Comparison of ENCODE assay signal across 8 cellular contexts in the genomic region with DNA sequence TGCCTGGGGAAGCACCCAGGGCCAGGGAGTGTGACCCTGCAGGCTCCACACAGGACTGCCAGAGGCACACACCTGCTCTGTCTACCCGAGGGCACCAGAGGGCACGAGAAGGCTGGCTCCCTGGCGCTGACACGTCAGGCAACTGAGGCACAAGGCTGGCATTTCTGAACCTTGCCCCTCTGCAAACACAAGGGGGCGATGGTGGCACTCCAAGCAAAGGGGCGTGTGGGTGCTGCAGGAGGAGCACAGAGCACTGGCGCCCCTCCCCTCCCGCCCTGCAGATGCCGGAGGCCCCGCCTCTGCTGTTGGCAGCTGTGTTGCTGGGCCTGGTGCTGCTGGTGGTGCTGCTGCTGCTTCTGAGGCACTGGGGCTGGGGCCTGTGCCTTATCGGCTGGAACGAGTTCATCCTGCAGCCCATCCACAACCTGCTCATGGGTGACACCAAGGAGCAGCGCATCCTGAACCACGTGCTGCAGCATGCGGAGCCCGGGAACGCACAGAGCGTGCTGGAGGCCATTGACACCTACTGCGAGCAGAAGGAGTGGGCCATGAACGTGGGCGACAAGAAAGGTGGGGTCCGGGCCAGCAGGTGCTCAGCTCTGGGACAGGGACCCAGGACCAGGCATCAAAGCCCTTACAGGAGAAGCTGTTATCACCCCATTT. TPM values are rescaled to one million over a fixed set of nuclear protein-coding genes. Genes with fewer than 3 reads are reported as not detected.
DNase-seq lines count a peak whose midpoint lies in the region; FAIRE-seq lines count a peak whose summit lies in the region.

No MANE protein-coding gene starts in this region.

- no peaks in the 10 kb centered on the region for H3K27me3 ChIP-seq in CD8-positive, alpha-beta memory T cell (ENCODE audit: insufficient read depth, low read length, poor library complexity, severe bottlenecking)

- no peaks in the 10 kb centered on the region for H3K9me3 Mint-ChIP-seq in CD8-positive, alpha-beta memory T cell
- H3K9me3 Mint-ChIP-seq in activated naive CD8-positive, alpha-beta T cell treated with anti-CD3 and anti-CD28 coated beads for 36 hours = no peaks in the 10 kb centered on the region

- DNase-seq in CD8-positive, alpha-beta memory T cell = peak in 3 of 5 donors; percentile 20 to 68 (median 54)
- DNase-seq in HTR-8/SVneo (ENCODE audit: insufficient read length, low spot score) (peak; percentile 36), RKO (ENCODE audit: low spot score) (peak; percentile 43), head of caudate nucleus (peak; percentile 71 to 93 (median 86)), posterior cingulate gyrus (peak; percentile 68 to 97 (median 80)), NK-92 (lab: John Stamatoyannopoulos, UW; ENCODE audit: unreplicated experiment) (no peak)
- peak; percentile 72 for DNase-seq in activated naive CD8-positive, alpha-beta T cell treated with anti-CD3 and anti-CD28 coated beads for 36 hours
- no peak for DNase-seq in NK-92 treated with Interleukin-12 subunit alpha and Interleukin-12 subunit beta, amount 100 ng/mL, for 24 hours (lab: John Stamatoyannopoulos, UW)

- H3K4me1 Mint-ChIP-seq in CD8-positive, alpha-beta memory T cell = peaks cover 0 to 4% (median 1%) of the 10 kb centered on the region in 3 donors
- H3K4me1 Mint-ChIP-seq in activated naive CD8-positive, alpha-beta T cell treated with anti-CD3 and anti-CD28 coated beads for 36 hours = no peaks in the 10 kb centered on the region

- intact Hi-C loops in head of caudate nucleus (cut with DNase I) (loop anchor here (10.0 kb wide), 1 partner anchor 162 kb away; no protein-coding TSS in a partner anchor), posterior cingulate gyrus (cut with DNase I) (no loop called here)

- peaks cover 19% of the 10 kb centered on the region for H3K36me3 ChIP-seq in CD8-positive, alpha-beta memory T cell (ENCODE audit: insufficient read depth, low read length)

- peaks cover 0 to 20% (median 0%) of the 10 kb centered on the region in 3 donors for H3K36me3 Mint-ChIP-seq in CD8-positive, alpha-beta memory T cell
- no peaks in the 10 kb centered on the region for H3K36me3 Mint-ChIP-seq in activated naive CD8-positive, alpha-beta T cell treated with anti-CD3 and anti-CD28 coated beads for 36 hours

- no peaks in the 10 kb centered on the region for H3K27me3 Mint-ChIP-seq in CD8-positive, alpha-beta memory T cell
- H3K27me3 Mint-ChIP-seq in activated naive CD8-positive, alpha-beta T cell treated with anti-CD3 and anti-CD28 coated beads for 36 hours = no peaks in the 10 kb centered on the region

- peaks cover 10% of the 10 kb centered on the region for H3K4me1 ChIP-seq in CD8-positive, alpha-beta memory T cell (ENCODE audit: insufficient read depth, low read length)

- POLR2A ChIA-PET in CD8-positive, alpha-beta memory T cell (lab: Charles Lee) = no interaction called here

- no peak overlapping the region for H3K27ac Mint-ChIP-seq in CD8-positive, alpha-beta memory T cell
- H3K27ac Mint-ChIP-seq in activated naive CD8-positive, alpha-beta T cell treated with anti-CD3 and anti-CD28 coated beads for 36 hours = no peak overlapping the region

- no peak overlapping the region for H3K4me3 ChIP-seq in CD8-positive, alpha-beta memory T cell (ENCODE audit: low read length)

- H3K27ac ChIP-seq in CD8-positive, alpha-beta memory T cell (ENCODE audit: low read depth, low read length) = no peak overlapping the region

- no peak overlapping the region for H3K4me3 Mint-ChIP-seq in CD8-positive, alpha-beta memory T cell
- H3K4me3 Mint-ChIP-seq in activated naive CD8-positive, alpha-beta T cell treated with anti-CD3 and anti-CD28 coated beads for 36 hours = no peak overlapping the region

- CTCF ChIA-PET in CD8-positive, alpha-beta memory T cell (lab: Charles Lee) = no interaction called here

- FAIRE-seq in HTR-8/SVneo (lab: Jason Lieb, UNC) = no peak

- no peaks in the 10 kb centered on the region for H3K9me3 ChIP-seq in CD8-positive, alpha-beta memory T cell (ENCODE audit: low read length)

RNA-seq across cellular contexts. Expression of gene TXNRD2, which starts 20.8 kb away (rescaled TPM):
- 10 to 100 TPM; 27.6 to 27.9 TPM for total RNA-seq in CD8-positive, alpha-beta memory T cell
- 13.8 TPM for polyA plus RNA-seq in CD8-positive, alpha-beta memory T cell
- 10 to 100 TPM; 20.3 to 20.9 TPM for total RNA-seq in activated naive CD8-positive, alpha-beta T cell treated with anti-CD3 and anti-CD28 coated beads for 36 hours

RNA-seq across cellular contexts. Expression of gene COMT, which starts 20.8 kb away (rescaled TPM):
- 10 to 100 TPM; 89.3 to 93.7 TPM for total RNA-seq in CD8-positive, alpha-beta memory T cell
- polyA plus RNA-seq in CD8-positive, alpha-beta memory T cell = 92.7 TPM
- 10 to 100 TPM; 76.1 to 79.6 TPM for total RNA-seq in activated naive CD8-positive, alpha-beta T cell treated with anti-CD3 and anti-CD28 coated beads for 36 hours

RNA-seq across cellular contexts. Expression of gene ARVCF, which starts 54.2 kb away (rescaled TPM):
- 1 to 10 TPM; 1.4 to 1.8 TPM for total RNA-seq in CD8-positive, alpha-beta memory T cell
- polyA plus RNA-seq in CD8-positive, alpha-beta memory T cell = 0.92 TPM
- 1 to 10 TPM; 1.1 to 1.6 TPM for total RNA-seq in activated naive CD8-positive, alpha-beta T cell treated with anti-CD3 and anti-CD28 coated beads for 36 hours

RNA-seq across cellular contexts. Expression of gene TANGO2, which starts 58.5 kb away (rescaled TPM):
- 10 to 100 TPM; 27.3 to 28.0 TPM for total RNA-seq in CD8-positive, alpha-beta memory T cell
- polyA plus RNA-seq in CD8-positive, alpha-beta memory T cell = 48.6 TPM
- total RNA-seq in activated naive CD8-positive, alpha-beta T cell treated with anti-CD3 and anti-CD28 coated beads for 36 hours = 10 to 100 TPM; 16.5 to 21.5 TPM

Comparison
In these comparisons a context has a peak if more than half of its experiments do, and no peak if none do; other contexts are left out.
1. DNase-seq: peak in CD8-positive, alpha-beta memory T cell (3 of 5), HTR-8/SVneo (single experiment), RKO (single experiment), activated naive CD8-positive, alpha-beta T cell treated with anti-CD3 and anti-CD28 coated beads for 36 hours (single experiment), head of caudate nucleus (42 of 42) and posterior cingulate gyrus (10 of 10); none in NK-92 (single experiment) and NK-92 treated with Interleukin-12 subunit alpha and Interleukin-12 subunit beta, amount 100 ng/mL, for 24 hours (single experiment).